In the genomic region with DNA sequence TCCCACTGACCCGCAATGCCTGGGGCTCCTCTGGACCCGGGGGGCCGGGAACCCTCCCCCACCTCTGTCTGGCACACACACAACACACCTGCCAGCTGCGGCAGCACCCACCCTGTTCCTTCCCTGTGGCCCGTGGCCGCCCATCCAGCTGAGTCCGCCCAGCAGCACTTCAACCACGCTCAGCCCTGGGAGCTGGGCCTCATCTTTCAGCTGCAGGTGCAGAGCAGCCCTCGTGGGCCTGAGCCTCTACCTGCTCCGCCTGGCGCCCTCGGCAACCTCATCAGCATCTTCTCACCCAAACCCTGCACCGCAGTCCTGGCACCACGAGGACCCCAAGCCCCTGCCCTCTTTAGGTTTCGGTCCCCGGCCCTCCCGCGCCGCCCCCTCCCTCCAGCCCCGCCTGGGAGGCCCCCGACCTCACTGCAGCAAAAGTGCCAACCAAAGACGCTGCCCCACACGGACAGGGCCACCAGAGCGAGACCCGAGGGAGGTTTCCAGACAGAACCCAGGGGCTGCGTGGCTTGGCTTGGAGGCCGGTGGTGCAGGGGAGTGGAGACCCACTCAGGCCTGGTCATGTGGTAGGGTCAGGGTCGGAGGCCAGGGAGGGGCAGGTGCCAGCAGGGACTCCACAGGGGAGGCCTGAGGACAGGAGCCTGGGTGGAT, we compare ENCODE assay signal across 1 cellular context.
TF ChIP-seq lines count a peak whose summit lies in the region.

No MANE protein-coding gene starts in this region.

TF ChIP-seq in WTC11, 78 proteins besides CTCF, POLR2A, EP300 and RAD21 (continued from another document):
- no peak for TF ChIP-seq ZNF532 (CRISPR knock-in tag; IDR thresholded peaks at IDR 0.05; ENCODE audit: borderline replicate concordance)
- TF ChIP-seq ARID4B (CRISPR knock-in tag; IDR thresholded peaks at IDR 0.05; ENCODE audit: borderline replicate concordance) = no peak
- no peak for TF ChIP-seq SOX15 (CRISPR knock-in tag; IDR thresholded peaks at IDR 0.05)
- no peak for TF ChIP-seq HMGA2 (CRISPR knock-in tag; IDR thresholded peaks at IDR 0.05)
- TF ChIP-seq TP53 (CRISPR knock-in tag; IDR thresholded peaks at IDR 0.05) = no peak
- no peak for TF ChIP-seq KAT7 (CRISPR knock-in tag; IDR thresholded peaks at IDR 0.05; ENCODE audit: borderline replicate concordance)
- TF ChIP-seq, protein P1, sequence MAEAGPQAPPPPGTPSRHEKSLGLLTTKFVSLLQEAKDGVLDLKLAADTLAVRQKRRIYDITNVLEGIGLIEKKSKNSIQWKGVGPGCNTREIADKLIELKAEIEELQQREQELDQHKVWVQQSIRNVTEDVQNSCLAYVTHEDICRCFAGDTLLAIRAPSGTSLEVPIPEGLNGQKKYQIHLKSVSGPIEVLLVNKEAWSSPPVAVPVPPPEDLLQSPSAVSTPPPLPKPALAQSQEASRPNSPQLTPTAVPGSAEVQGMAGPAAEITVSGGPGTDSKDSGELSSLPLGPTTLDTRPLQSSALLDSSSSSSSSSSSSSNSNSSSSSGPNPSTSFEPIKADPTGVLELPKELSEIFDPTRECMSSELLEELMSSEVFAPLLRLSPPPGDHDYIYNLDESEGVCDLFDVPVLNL (CRISPR knock-in tag; IDR thresholded peaks at IDR 0.05; ENCODE audit: borderline replicate concordance, low read depth) = no peak
- TF ChIP-seq FOXP4 (CRISPR knock-in tag; IDR thresholded peaks at IDR 0.05) = no peak
- no peak for TF ChIP-seq ZNF423 (CRISPR knock-in tag; IDR thresholded peaks at IDR 0.05)
- no peak for TF ChIP-seq SMAD4 (CRISPR knock-in tag; IDR thresholded peaks at IDR 0.05)
- TF ChIP-seq CBFB (CRISPR knock-in tag; IDR thresholded peaks at IDR 0.05; ENCODE audit: low read depth) = no peak
- no peak for TF ChIP-seq TCF7 (CRISPR knock-in tag; IDR thresholded peaks at IDR 0.05; ENCODE audit: low read depth)
- TF ChIP-seq, protein P2, sequence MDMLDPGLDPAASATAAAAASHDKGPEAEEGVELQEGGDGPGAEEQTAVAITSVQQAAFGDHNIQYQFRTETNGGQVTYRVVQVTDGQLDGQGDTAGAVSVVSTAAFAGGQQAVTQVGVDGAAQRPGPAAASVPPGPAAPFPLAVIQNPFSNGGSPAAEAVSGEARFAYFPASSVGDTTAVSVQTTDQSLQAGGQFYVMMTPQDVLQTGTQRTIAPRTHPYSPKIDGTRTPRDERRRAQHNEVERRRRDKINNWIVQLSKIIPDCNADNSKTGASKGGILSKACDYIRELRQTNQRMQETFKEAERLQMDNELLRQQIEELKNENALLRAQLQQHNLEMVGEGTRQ (CRISPR knock-in tag; IDR thresholded peaks at IDR 0.05) = no peak
